In genomic region chr1:16644179-16645043, GRCh38 we compare ENCODE assay signal across 8 cellular contexts. TPM values are rescaled to one million over a fixed set of nuclear protein-coding genes. Genes with fewer than 3 reads are reported as not detected.
DNase-seq lines count a peak whose midpoint lies in the region; ATAC-seq and TF ChIP-seq lines count a peak whose summit lies in the region.

No MANE protein-coding gene starts in this region.

- H3K4me1 Mint-ChIP-seq in activated T-helper 17 cell treated with anti-CD3 and anti-CD28 coated beads, Interleukin-2, amount 50 U/mL, for 72 hours: no peaks in the 10 kb centered on the region
- no peaks in the 10 kb centered on the region for H3K4me1 Mint-ChIP-seq in nephron

- TF ChIP-seq CTCF in LNCAP (IDR thresholded peaks at IDR 0.05) (peak; percentile 21; the same call in 1 of the 2 replicates), nephron (IDR thresholded peaks at IDR 0.05; ENCODE audit: unreplicated experiment in 3 of 3) (peak; percentile 36 to 68 (median 45))

- DNase-seq in H4 (ENCODE audit: low spot score) (peak; percentile 95), RKO (ENCODE audit: low spot score) (peak; percentile 95), fibroblast of the conjunctiva (ENCODE audit: low read depth) (peak; percentile 86)
- DNase-seq in stimulated activated naive CD4-positive, alpha-beta T cell treated with Interleukin-2 at 50 U/mL for 16 hours (lab: John Stamatoyannopoulos, UW): peak; percentile 94

- no peak overlapping the region for H3K4me3 Mint-ChIP-seq in activated T-helper 17 cell treated with anti-CD3 and anti-CD28 coated beads, Interleukin-2, amount 50 U/mL, for 72 hours
- no peak overlapping the region for H3K4me3 Mint-ChIP-seq in nephron

- H3K4me1 ChIP-seq in ES-I3 (ENCODE audit: insufficient read depth, low read length): peaks cover 6% of the 10 kb centered on the region

- H3K27ac Mint-ChIP-seq in activated T-helper 17 cell treated with anti-CD3 and anti-CD28 coated beads, Interleukin-2, amount 50 U/mL, for 72 hours: no peak overlapping the region
- no peak overlapping the region for H3K27ac Mint-ChIP-seq in nephron

- H3K36me3 Mint-ChIP-seq in activated T-helper 17 cell treated with anti-CD3 and anti-CD28 coated beads, Interleukin-2, amount 50 U/mL, for 72 hours (ENCODE audit: low read depth): no peaks in the 10 kb centered on the region
- H3K36me3 Mint-ChIP-seq in nephron (ENCODE audit: low read depth): no peaks in the 10 kb centered on the region

- H3K9ac ChIP-seq in ES-I3 (ENCODE audit: low read depth, low read length): peak overlapping the region; percentile 88

- no peaks in the 10 kb centered on the region for H3K36me3 ChIP-seq in ES-I3 (ENCODE audit: insufficient read depth, low read length)

- peak; percentile 89 for ATAC-seq in activated T-helper 17 cell treated with anti-CD3 and anti-CD28 coated beads, Interleukin-2, amount 50 U/mL, for 72 hours (replicated peaks)

- H3K9me3 ChIP-seq in ES-I3 (ENCODE audit: control insufficient read depth, insufficient read depth, low read length): no peaks in the 10 kb centered on the region

- no peaks in the 10 kb centered on the region for H3K27me3 Mint-ChIP-seq in activated T-helper 17 cell treated with anti-CD3 and anti-CD28 coated beads, Interleukin-2, amount 50 U/mL, for 72 hours
- peaks cover 6% of the 10 kb centered on the region for H3K27me3 Mint-ChIP-seq in nephron (ENCODE audit: low read depth)

- no peaks in the 10 kb centered on the region for H3K9me3 Mint-ChIP-seq in activated T-helper 17 cell treated with anti-CD3 and anti-CD28 coated beads, Interleukin-2, amount 50 U/mL, for 72 hours
- H3K9me3 Mint-ChIP-seq in nephron: no peaks in the 10 kb centered on the region

RNA-seq across cellular contexts. Expression of gene RNU1-3, which starts 22.3 kb away (rescaled TPM):
- total RNA-seq in H4 (2014; rRNA removed; shearing (Covaris generic)): not detected in 2 replicates
- 1,000 to 10,000 TPM; 1,202 to 2,371 TPM for total RNA-seq in activated T-helper 17 cell treated with anti-CD3 and anti-CD28 coated beads, Interleukin-2, amount 50 U/mL, for 72 hours

RNA-seq across cellular contexts. Expression of gene NBPF1, which starts 31.0 kb away (rescaled TPM):
- 20.9 and 24.0 TPM in 2 replicates for total RNA-seq in H4 (2014; rRNA removed; shearing (Covaris generic))
- total RNA-seq in activated T-helper 17 cell treated with anti-CD3 and anti-CD28 coated beads, Interleukin-2, amount 50 U/mL, for 72 hours: 1 to 10 TPM; 6.1 to 6.8 TPM

Comparison
In these comparisons a context has a peak if more than half of its experiments do, and no peak if none do; other contexts are left out.
1. Peak in every context shown above with its lines: DNase-seq and ATAC-seq.
2. RNA of gene RNU1-3, which starts 22.3 kb away (total RNA-seq): 1,202 to 2,371 TPM in activated T-helper 17 cell treated with anti-CD3 and anti-CD28 coated beads, Interleukin-2, amount 50 U/mL, for 72 hours; not detected in H4; every median in the first group is over 1,000 times any median in the second.